ENCODE assay signal across 8 cellular contexts in the genomic region with DNA sequence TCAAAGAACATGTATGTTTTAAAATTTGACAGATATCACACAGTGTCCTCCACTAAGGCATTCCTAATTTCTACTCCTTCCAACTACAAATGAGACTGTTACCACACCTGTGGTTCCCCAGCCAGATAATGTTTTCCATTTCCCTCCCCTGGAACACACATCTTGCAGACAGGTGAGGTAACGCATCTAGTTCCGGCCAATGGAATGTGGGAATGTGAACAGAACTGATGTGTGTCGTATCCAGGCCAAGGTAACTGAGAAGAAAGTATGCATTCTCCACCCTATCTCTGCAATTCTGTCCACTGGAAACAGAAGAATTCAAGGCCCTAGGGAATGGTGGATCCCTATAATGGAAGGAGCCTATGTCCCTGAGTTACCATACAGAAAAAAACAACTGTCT. TPM values are rescaled to one million over a fixed set of nuclear protein-coding genes. Genes with fewer than 3 reads are reported as not detected.
"Had no signal": no experiment of that assay in that cellular context is flagged by ENCODE, and none has a peak within 500 bp of the region (broad histone marks: within the 10 kb centered on the region; RNA-seq: fewer than 3 reads in every experiment).

No MANE protein-coding gene starts in this region.

- DNase-seq: GM23248, GOT3, H9, HCEC 1CT, IMR-90 had no signal

- H3K4me3 ChIP-seq: GM23248, K562 had no signal

- FAIRE-seq: HTR-8/SVneo, K562 had no signal

- H3K4me3 Mint-ChIP-seq: H9 had no signal

- H3K4me1 Mint-ChIP-seq: H9 had no signal

- H3K27ac ChIP-seq: GM23248, KMS-11 had no signal

- H3K27ac Mint-ChIP-seq: H9 had no signal

- H2AFZ ChIP-seq: GM23248 had no signal

- H3K9me3 Mint-ChIP-seq: H9 had no signal

- H3K9ac ChIP-seq: GM23248, KMS-11 had no signal

- ATAC-seq: K562 had no signal

- H3K4me2 ChIP-seq: KMS-11 had no signal

RNA-seq across cellular contexts. Expression of a gene that starts 19.9 kb away (rescaled TPM):
- polyA plus RNA-seq: K562 had no signal
